Comparison of ENCODE assay signal across 1 cellular context in the genomic region with DNA sequence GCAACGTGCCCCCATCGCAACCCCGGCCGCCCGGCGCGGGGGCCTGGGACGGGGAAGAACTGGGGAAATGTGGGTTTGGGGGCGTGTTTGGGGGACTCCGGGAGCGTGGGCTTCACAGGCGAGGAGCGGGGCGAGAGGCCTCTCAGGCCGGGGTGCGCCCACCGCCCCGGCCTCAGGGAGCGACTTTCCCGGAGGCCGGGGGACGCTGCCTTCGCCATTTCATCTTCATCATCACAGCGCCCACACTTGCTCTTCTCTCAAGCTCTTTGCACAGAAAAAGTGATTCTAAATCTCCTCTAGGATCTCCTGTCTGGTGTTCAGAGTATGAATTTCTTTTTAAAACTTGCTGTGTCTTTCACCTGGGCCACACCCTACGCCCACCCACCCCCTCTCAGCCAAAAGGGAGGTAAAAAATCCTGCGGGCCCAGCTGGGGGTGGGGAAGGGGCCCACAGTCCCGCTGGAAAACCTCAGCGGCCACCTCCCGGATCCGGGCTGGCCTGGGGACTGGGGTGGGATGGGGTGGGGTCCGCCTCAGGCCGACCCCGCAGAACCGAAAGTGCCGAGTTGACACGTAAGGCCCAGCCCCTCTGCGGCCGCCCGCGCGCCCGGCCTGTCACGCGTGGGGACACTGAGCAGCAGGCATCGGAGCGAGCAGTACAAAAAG.
TF ChIP-seq lines count a peak whose summit lies in the region.

No MANE protein-coding gene starts in this region.

TF ChIP-seq in HepG2, 621 proteins besides CTCF, POLR2A, EP300 and RAD21 (continued from another document and continues in another):
- TF ChIP-seq, protein P1, sequence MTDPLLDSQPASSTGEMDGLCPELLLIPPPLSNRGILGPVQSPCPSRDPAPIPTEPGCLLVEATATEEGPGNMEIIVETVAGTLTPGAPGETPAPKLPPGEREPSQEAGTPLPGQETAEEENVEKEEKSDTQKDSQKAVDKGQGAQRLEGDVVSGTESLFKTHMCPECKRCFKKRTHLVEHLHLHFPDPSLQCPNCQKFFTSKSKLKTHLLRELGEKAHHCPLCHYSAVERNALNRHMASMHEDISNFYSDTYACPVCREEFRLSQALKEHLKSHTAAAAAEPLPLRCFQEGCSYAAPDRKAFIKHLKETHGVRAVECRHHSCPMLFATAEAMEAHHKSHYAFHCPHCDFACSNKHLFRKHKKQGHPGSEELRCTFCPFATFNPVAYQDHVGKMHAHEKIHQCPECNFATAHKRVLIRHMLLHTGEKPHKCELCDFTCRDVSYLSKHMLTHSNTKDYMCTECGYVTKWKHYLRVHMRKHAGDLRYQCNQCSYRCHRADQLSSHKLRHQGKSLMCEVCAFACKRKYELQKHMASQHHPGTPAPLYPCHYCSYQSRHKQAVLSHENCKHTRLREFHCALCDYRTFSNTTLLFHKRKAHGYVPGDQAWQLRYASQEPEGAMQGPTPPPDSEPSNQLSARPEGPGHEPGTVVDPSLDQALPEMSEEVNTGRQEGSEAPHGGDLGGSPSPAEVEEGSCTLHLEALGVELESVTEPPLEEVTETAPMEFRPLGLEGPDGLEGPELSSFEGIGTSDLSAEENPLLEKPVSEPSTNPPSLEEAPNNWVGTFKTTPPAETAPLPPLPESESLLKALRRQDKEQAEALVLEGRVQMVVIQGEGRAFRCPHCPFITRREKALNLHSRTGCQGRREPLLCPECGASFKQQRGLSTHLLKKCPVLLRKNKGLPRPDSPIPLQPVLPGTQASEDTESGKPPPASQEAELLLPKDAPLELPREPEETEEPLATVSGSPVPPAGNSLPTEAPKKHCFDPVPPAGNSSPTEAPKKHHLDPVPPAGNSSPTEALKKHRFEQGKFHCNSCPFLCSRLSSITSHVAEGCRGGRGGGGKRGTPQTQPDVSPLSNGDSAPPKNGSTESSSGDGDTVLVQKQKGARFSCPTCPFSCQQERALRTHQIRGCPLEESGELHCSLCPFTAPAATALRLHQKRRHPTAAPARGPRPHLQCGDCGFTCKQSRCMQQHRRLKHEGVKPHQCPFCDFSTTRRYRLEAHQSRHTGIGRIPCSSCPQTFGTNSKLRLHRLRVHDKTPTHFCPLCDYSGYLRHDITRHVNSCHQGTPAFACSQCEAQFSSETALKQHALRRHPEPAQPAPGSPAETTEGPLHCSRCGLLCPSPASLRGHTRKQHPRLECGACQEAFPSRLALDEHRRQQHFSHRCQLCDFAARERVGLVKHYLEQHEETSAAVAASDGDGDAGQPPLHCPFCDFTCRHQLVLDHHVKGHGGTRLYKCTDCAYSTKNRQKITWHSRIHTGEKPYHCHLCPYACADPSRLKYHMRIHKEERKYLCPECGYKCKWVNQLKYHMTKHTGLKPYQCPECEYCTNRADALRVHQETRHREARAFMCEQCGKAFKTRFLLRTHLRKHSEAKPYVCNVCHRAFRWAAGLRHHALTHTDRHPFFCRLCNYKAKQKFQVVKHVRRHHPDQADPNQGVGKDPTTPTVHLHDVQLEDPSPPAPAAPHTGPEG (CRISPR knock-in tag; IDR thresholded peaks at IDR 0.05): no peak
- no peak for TF ChIP-seq ZNF777 (CRISPR knock-in tag; IDR thresholded peaks at IDR 0.05)
- TF ChIP-seq HES4 (CRISPR knock-in tag; IDR thresholded peaks at IDR 0.05; ENCODE audit: borderline replicate concordance): 0 out of 2 replicates have a peak, but pooled peaks have one; percentile 8
- TF ChIP-seq, protein P2, sequence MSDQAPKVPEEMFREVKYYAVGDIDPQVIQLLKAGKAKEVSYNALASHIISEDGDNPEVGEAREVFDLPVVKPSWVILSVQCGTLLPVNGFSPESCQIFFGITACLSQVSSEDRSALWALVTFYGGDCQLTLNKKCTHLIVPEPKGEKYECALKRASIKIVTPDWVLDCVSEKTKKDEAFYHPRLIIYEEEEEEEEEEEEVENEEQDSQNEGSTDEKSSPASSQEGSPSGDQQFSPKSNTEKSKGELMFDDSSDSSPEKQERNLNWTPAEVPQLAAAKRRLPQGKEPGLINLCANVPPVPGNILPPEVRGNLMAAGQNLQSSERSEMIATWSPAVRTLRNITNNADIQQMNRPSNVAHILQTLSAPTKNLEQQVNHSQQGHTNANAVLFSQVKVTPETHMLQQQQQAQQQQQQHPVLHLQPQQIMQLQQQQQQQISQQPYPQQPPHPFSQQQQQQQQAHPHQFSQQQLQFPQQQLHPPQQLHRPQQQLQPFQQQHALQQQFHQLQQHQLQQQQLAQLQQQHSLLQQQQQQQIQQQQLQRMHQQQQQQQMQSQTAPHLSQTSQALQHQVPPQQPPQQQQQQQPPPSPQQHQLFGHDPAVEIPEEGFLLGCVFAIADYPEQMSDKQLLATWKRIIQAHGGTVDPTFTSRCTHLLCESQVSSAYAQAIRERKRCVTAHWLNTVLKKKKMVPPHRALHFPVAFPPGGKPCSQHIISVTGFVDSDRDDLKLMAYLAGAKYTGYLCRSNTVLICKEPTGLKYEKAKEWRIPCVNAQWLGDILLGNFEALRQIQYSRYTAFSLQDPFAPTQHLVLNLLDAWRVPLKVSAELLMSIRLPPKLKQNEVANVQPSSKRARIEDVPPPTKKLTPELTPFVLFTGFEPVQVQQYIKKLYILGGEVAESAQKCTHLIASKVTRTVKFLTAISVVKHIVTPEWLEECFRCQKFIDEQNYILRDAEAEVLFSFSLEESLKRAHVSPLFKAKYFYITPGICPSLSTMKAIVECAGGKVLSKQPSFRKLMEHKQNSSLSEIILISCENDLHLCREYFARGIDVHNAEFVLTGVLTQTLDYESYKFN (CRISPR knock-in tag; conservative IDR thresholded peaks at IDR 0.05): no peak
- TF ChIP-seq, protein P3, sequence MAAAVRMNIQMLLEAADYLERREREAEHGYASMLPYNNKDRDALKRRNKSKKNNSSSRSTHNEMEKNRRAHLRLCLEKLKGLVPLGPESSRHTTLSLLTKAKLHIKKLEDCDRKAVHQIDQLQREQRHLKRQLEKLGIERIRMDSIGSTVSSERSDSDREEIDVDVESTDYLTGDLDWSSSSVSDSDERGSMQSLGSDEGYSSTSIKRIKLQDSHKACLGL (CRISPR knock-in tag; IDR thresholded peaks at IDR 0.05): 0 out of 2 replicates have a peak, but pooled peaks have one; percentile 23
- TF ChIP-seq POLR2G (IDR thresholded peaks at IDR 0.05; ENCODE audit: low read depth, low read length): peak; percentile 73
- TF ChIP-seq SNRNP70 (IDR thresholded peaks at IDR 0.05; ENCODE audit: low read depth, low read length): no peak
- TF ChIP-seq, protein P4, sequence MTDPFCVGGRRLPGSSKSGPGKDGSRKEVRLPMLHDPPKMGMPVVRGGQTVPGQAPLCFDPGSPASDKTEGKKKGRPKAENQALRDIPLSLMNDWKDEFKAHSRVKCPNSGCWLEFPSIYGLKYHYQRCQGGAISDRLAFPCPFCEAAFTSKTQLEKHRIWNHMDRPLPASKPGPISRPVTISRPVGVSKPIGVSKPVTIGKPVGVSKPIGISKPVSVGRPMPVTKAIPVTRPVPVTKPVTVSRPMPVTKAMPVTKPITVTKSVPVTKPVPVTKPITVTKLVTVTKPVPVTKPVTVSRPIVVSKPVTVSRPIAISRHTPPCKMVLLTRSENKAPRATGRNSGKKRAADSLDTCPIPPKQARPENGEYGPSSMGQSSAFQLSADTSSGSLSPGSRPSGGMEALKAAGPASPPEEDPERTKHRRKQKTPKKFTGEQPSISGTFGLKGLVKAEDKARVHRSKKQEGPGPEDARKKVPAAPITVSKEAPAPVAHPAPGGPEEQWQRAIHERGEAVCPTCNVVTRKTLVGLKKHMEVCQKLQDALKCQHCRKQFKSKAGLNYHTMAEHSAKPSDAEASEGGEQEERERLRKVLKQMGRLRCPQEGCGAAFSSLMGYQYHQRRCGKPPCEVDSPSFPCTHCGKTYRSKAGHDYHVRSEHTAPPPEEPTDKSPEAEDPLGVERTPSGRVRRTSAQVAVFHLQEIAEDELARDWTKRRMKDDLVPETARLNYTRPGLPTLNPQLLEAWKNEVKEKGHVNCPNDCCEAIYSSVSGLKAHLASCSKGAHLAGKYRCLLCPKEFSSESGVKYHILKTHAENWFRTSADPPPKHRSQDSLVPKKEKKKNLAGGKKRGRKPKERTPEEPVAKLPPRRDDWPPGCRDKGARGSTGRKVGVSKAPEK (CRISPR knock-in tag; IDR thresholded peaks at IDR 0.05; ENCODE audit: borderline replicate concordance): no peak
- TF ChIP-seq, protein P5, sequence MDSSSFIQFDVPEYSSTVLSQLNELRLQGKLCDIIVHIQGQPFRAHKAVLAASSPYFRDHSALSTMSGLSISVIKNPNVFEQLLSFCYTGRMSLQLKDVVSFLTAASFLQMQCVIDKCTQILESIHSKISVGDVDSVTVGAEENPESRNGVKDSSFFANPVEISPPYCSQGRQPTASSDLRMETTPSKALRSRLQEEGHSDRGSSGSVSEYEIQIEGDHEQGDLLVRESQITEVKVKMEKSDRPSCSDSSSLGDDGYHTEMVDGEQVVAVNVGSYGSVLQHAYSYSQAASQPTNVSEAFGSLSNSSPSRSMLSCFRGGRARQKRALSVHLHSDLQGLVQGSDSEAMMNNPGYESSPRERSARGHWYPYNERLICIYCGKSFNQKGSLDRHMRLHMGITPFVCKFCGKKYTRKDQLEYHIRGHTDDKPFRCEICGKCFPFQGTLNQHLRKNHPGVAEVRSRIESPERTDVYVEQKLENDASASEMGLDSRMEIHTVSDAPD (CRISPR knock-in tag; IDR thresholded peaks at IDR 0.05): no peak
- TF ChIP-seq ZNF83 (CRISPR knock-in tag; IDR thresholded peaks at IDR 0.05; ENCODE audit: borderline replicate concordance): no peak
- no peak for TF ChIP-seq EZH2 (conservative IDR thresholded peaks at IDR 0.05; ENCODE audit: low read depth, low read length)
- TF ChIP-seq PHF8 (CRISPR knock-in tag; IDR thresholded peaks at IDR 0.05): peak; percentile 82
- TF ChIP-seq, protein P6, sequence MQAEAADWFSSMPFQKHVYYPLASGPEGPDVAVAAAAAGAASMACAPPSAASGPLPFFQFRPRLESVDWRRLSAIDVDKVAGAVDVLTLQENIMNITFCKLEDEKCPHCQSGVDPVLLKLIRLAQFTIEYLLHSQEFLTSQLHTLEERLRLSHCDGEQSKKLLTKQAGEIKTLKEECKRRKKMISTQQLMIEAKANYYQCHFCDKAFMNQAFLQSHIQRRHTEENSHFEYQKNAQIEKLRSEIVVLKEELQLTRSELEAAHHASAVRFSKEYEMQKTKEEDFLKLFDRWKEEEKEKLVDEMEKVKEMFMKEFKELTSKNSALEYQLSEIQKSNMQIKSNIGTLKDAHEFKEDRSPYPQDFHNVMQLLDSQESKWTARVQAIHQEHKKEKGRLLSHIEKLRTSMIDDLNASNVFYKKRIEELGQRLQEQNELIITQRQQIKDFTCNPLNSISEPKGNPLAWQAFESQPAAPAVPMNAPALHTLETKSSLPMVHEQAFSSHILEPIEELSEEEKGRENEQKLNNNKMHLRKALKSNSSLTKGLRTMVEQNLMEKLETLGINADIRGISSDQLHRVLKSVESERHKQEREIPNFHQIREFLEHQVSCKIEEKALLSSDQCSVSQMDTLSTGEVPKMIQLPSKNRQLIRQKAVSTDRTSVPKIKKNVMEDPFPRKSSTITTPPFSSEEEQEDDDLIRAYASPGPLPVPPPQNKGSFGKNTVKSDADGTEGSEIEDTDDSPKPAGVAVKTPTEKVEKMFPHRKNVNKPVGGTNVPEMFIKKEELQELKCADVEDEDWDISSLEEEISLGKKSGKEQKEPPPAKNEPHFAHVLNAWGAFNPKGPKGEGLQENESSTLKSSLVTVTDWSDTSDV (CRISPR knock-in tag; IDR thresholded peaks at IDR 0.05): no peak
- no peak for TF ChIP-seq HMGA1 (CRISPR knock-in tag; conservative IDR thresholded peaks at IDR 0.05)
- peak; percentile 86 for TF ChIP-seq RBFOX2 (IDR thresholded peaks at IDR 0.05; ENCODE audit: low read depth, low read length)
- TF ChIP-seq SAP130 (CRISPR knock-in tag; IDR thresholded peaks at IDR 0.05; ENCODE audit: low read depth): no peak
- TF ChIP-seq SALL2 (CRISPR knock-in tag; IDR thresholded peaks at IDR 0.05): peak; percentile 5; the same call in 1 of the 2 replicates
- TF ChIP-seq, protein P7, sequence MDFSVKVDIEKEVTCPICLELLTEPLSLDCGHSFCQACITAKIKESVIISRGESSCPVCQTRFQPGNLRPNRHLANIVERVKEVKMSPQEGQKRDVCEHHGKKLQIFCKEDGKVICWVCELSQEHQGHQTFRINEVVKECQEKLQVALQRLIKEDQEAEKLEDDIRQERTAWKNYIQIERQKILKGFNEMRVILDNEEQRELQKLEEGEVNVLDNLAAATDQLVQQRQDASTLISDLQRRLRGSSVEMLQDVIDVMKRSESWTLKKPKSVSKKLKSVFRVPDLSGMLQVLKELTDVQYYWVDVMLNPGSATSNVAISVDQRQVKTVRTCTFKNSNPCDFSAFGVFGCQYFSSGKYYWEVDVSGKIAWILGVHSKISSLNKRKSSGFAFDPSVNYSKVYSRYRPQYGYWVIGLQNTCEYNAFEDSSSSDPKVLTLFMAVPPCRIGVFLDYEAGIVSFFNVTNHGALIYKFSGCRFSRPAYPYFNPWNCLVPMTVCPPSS (IDR thresholded peaks at IDR 0.05): no peak
- TF ChIP-seq, protein P8, sequence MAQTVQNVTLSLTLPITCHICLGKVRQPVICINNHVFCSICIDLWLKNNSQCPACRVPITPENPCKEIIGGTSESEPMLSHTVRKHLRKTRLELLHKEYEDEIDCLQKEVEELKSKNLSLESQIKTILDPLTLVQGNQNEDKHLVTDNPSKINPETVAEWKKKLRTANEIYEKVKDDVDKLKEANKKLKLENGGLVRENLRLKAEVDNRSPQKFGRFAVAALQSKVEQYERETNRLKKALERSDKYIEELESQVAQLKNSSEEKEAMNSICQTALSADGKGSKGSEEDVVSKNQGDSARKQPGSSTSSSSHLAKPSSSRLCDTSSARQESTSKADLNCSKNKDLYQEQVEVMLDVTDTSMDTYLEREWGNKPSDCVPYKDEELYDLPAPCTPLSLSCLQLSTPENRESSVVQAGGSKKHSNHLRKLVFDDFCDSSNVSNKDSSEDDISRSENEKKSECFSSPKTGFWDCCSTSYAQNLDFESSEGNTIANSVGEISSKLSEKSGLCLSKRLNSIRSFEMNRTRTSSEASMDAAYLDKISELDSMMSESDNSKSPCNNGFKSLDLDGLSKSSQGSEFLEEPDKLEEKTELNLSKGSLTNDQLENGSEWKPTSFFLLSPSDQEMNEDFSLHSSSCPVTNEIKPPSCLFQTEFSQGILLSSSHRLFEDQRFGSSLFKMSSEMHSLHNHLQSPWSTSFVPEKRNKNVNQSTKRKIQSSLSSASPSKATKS (CRISPR knock-in tag; IDR thresholded peaks at IDR 0.05): no peak
- no peak for TF ChIP-seq LCORL (IDR thresholded peaks at IDR 0.05)
- TF ChIP-seq LCORL (CRISPR knock-in tag; IDR thresholded peaks at IDR 0.05): peak; percentile 38; the same call in 1 of the 2 replicates
- peak; percentile 35; the same call in 1 of the 2 replicates for TF ChIP-seq ZNF816 (CRISPR knock-in tag; IDR thresholded peaks at IDR 0.05; ENCODE audit: borderline replicate concordance)
- TF ChIP-seq MIER3 (CRISPR knock-in tag; IDR thresholded peaks at IDR 0.05; ENCODE audit: borderline replicate concordance): no peak
- TF ChIP-seq ZEB1 (IDR thresholded peaks at IDR 0.05; ENCODE audit: insufficient replicate concordance, low read depth): no peak
- TF ChIP-seq PAF1 (CRISPR knock-in tag; IDR thresholded peaks at IDR 0.05): no peak
- no peak for TF ChIP-seq SRY (CRISPR knock-in tag; IDR thresholded peaks at IDR 0.05)
- TF ChIP-seq ZBTB7B (CRISPR knock-in tag; IDR thresholded peaks at IDR 0.05): peak; percentile 61; the same call in 1 of the 2 replicates
- no peak for TF ChIP-seq HNRNPL (IDR thresholded peaks at IDR 0.05; ENCODE audit: low read depth, low read length)
- peak; percentile 32 for TF ChIP-seq AGO2 (optimal IDR thresholded peaks at IDR 0.05; ENCODE audit: low read depth, low read length)
- TF ChIP-seq, protein P9, sequence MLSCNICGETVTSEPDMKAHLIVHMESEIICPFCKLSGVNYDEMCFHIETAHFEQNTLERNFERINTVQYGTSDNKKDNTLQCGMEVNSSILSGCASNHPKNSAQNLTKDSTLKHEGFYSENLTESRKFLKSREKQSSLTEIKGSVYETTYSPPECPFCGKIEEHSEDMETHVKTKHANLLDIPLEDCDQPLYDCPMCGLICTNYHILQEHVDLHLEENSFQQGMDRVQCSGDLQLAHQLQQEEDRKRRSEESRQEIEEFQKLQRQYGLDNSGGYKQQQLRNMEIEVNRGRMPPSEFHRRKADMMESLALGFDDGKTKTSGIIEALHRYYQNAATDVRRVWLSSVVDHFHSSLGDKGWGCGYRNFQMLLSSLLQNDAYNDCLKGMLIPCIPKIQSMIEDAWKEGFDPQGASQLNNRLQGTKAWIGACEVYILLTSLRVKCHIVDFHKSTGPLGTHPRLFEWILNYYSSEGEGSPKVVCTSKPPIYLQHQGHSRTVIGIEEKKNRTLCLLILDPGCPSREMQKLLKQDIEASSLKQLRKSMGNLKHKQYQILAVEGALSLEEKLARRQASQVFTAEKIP (CRISPR knock-in tag; IDR thresholded peaks at IDR 0.05; ENCODE audit: borderline replicate concordance): no peak
